26 cellular contexts compared by ENCODE assay signal in the genomic region with DNA sequence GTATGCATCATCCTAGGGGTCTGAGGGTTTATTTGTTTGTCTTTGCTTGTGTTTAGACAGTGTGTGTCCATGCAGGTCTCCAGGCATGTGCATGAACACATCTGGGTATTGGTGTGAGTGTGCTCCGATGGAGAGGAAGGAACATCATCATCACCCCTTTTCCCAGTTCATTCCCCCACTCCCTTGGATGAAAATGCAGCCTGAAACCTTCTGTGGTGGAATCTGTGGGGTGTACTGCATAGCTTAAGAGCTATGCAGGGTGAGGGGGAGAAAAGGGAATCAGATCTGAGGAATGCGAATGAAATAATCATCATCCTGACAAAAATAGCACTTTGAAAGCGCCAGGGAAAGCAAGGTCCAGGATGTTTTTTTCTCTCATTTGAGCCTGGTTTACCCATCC.
A peak's percentile ranks its signal among the peaks of the same experiment; 100 is the strongest.
DNase-seq lines count a peak whose midpoint lies in the region; ATAC-seq and TF ChIP-seq lines count a peak whose summit lies in the region.
"Had no signal": no experiment of that assay in that cellular context is flagged by ENCODE, and none has a peak within 500 bp of the region (broad histone marks: within the 10 kb centered on the region; RNA-seq: fewer than 3 reads in every experiment).

No MANE protein-coding gene starts in this region.

- intact Hi-C loops in CD4-positive, alpha-beta T cell (cut with DNase I, micrococcal nuclease) = no loop called here
- intact Hi-C loops in activated CD4-positive, alpha-beta T cell treated with anti-CD3 and anti-CD28 coated beads for 36 hours (cut with DNase I, micrococcal nuclease) = no loop called here

- no peak for DNase-seq in activated naive CD8-positive, alpha-beta T cell treated with anti-CD3 and anti-CD28 coated beads for 36 hours
- DNase-seq in amniotic epithelial cell (ENCODE audit: low read depth) (peak; percentile 76), iris pigment epithelial cell (ENCODE audit: low read depth) (peak; percentile 44), mesenteric fat pad (ENCODE audit: low spot score) (no peak), NCI-H69 (lab: John Stamatoyannopoulos, UW) (no peak)
- DNase-seq in CD4-positive, alpha-beta T cell = no peak
- DNase-seq in activated CD4-positive, alpha-beta T cell treated with anti-CD3 and anti-CD28 coated beads for 36 hours = no peak
- DNase-seq: activated CD4-positive, alpha-beta T cell treated with anti-CD3 and anti-CD28 coated beads, Interleukin-2, amount 50 U/mL, for 1 hour; activated CD8-positive, alpha-beta memory T cell treated with anti-CD3 and anti-CD28 coated beads, Interleukin-2, amount 50 U/mL, for 48 hours; anterior cingulate cortex; cerebellar nuclear complex; H7; mammary epithelial cell; NCI-H1436 treated with DMSO at 0.1 percent for 48 hours; NCI-H2171; NCI-H526 treated with DMSO at 0.1 percent for 48 hours; retina; RPMI8226; stimulated activated CD4-positive, alpha-beta T cell treated with anti-CD3 and anti-CD28 coated beads, Interleukin-4, amount 100 ng/mL, for 4 hours; tibial artery; WERI-Rb-1 had no signal

- H3K36me3 Mint-ChIP-seq in activated naive CD8-positive, alpha-beta T cell = no peaks in the 10 kb centered on the region
- no peaks in the 10 kb centered on the region for H3K36me3 Mint-ChIP-seq in activated naive CD8-positive, alpha-beta T cell treated with anti-CD3 and anti-CD28 coated beads for 36 hours
- no peaks in the 10 kb centered on the region for H3K36me3 Mint-ChIP-seq in CD4-positive, alpha-beta T cell (ENCODE audit: low read depth)
- no peaks in the 10 kb centered on the region for H3K36me3 Mint-ChIP-seq in activated CD4-positive, alpha-beta T cell treated with anti-CD3 and anti-CD28 coated beads for 36 hours (ENCODE audit: low read depth)

- no peak overlapping the region for H3K27ac Mint-ChIP-seq in activated naive CD8-positive, alpha-beta T cell
- no peak overlapping the region for H3K27ac Mint-ChIP-seq in activated naive CD8-positive, alpha-beta T cell treated with anti-CD3 and anti-CD28 coated beads for 36 hours
- no peak overlapping the region for H3K27ac Mint-ChIP-seq in CD4-positive, alpha-beta T cell
- H3K27ac Mint-ChIP-seq in activated CD4-positive, alpha-beta T cell treated with anti-CD3 and anti-CD28 coated beads for 36 hours = no peak overlapping the region
- H3K27ac Mint-ChIP-seq: stimulated activated naive CD8-positive, alpha-beta T cell treated with anti-CD3 and anti-CD28 coated beads, Interleukin-15, Interleukin-2, amounts not matched to agents 100 ng/mL and 50 ng/mL, for 24 hours; T-helper 2 cell treated with Interferon-gamma antibody and Interleukin-4, amounts not matched to agents 5 μg/mL and 100 μg/mL, for 36 hours had no signal

- H3K27ac ChIP-seq in CD4-positive, alpha-beta T cell (ENCODE audit: low read depth, low read length) = no peak overlapping the region
- H3K27ac ChIP-seq: BLaER1 treated with 17β-estradiol and CSF1 and Interleukin-3, amounts not matched to agents 10 nM and 100 nM; gastroesophageal sphincter; tibial artery; WERI-Rb-1 had no signal

- ATAC-seq in CD4-positive, alpha-beta T cell (ENCODE audit: poor library complexity) = no peak
- ATAC-seq in activated CD4-positive, alpha-beta T cell treated with anti-CD3 and anti-CD28 coated beads for 36 hours = no peak
- ATAC-seq: gastroesophageal sphincter had no signal

- H3K9me3 ChIP-seq in CD4-positive, alpha-beta T cell (ENCODE audit: control insufficient read depth, low read length) = no peaks in the 10 kb centered on the region
- H3K9me3 ChIP-seq: gastroesophageal sphincter, tibial artery had no signal

- H3K27me3 ChIP-seq in CD4-positive, alpha-beta T cell (ENCODE audit: control insufficient read depth, insufficient read depth, low read length) = no peaks in the 10 kb centered on the region
- H3K27me3 ChIP-seq: BLaER1 treated with 17β-estradiol and CSF1 and Interleukin-3, amounts not matched to agents 10 nM and 100 nM; tibial artery had no signal

- POLR2A ChIA-PET in CD4-positive, alpha-beta T cell (lab: Charles Lee) = no interaction called here
- POLR2A ChIA-PET in activated CD4-positive, alpha-beta T cell treated with anti-CD3 and anti-CD28 coated beads for 36 hours (lab: Charles Lee) = no interaction called here

- CTCF ChIA-PET in CD4-positive, alpha-beta T cell (lab: Charles Lee) = no interaction called here
- CTCF ChIA-PET in activated CD4-positive, alpha-beta T cell treated with anti-CD3 and anti-CD28 coated beads for 36 hours (lab: Charles Lee) = interaction anchor here (0.7 kb wide), 1 partner anchor 202 kb away, joined by 3 read pairs; no protein-coding TSS in a partner anchor

- no peak for TF ChIP-seq CTCF in CD4-positive, alpha-beta T cell (IDR thresholded peaks at IDR 0.05)

- H3K4me3 Mint-ChIP-seq in activated naive CD8-positive, alpha-beta T cell = peak overlapping the region; percentile 36
- H3K4me3 Mint-ChIP-seq in activated naive CD8-positive, alpha-beta T cell treated with anti-CD3 and anti-CD28 coated beads for 36 hours = no peak overlapping the region
- no peak overlapping the region for H3K4me3 Mint-ChIP-seq in CD4-positive, alpha-beta T cell
- no peak overlapping the region for H3K4me3 Mint-ChIP-seq in activated CD4-positive, alpha-beta T cell treated with anti-CD3 and anti-CD28 coated beads for 36 hours
- H3K4me3 Mint-ChIP-seq: stimulated activated naive CD8-positive, alpha-beta T cell treated with anti-CD3 and anti-CD28 coated beads, Interleukin-15, Interleukin-2, amounts not matched to agents 100 ng/mL and 50 ng/mL, for 24 hours had no signal

- H3K27me3 Mint-ChIP-seq in activated naive CD8-positive, alpha-beta T cell = peaks cover 2% of the 10 kb centered on the region
- H3K27me3 Mint-ChIP-seq in activated naive CD8-positive, alpha-beta T cell treated with anti-CD3 and anti-CD28 coated beads for 36 hours = no peaks in the 10 kb centered on the region
- no peaks in the 10 kb centered on the region for H3K27me3 Mint-ChIP-seq in CD4-positive, alpha-beta T cell
- H3K27me3 Mint-ChIP-seq in activated CD4-positive, alpha-beta T cell treated with anti-CD3 and anti-CD28 coated beads for 36 hours = peaks cover 2% of the 10 kb centered on the region
- H3K27me3 Mint-ChIP-seq: stimulated activated naive CD8-positive, alpha-beta T cell treated with anti-CD3 and anti-CD28 coated beads, Interleukin-15, Interleukin-2, amounts not matched to agents 100 ng/mL and 50 ng/mL, for 24 hours had no signal

- peaks cover 15% of the 10 kb centered on the region for H3K4me1 Mint-ChIP-seq in activated naive CD8-positive, alpha-beta T cell (ENCODE audit: low read depth)
- peaks cover 9% of the 10 kb centered on the region for H3K4me1 Mint-ChIP-seq in activated naive CD8-positive, alpha-beta T cell treated with anti-CD3 and anti-CD28 coated beads for 36 hours
- peaks cover 12% of the 10 kb centered on the region for H3K4me1 Mint-ChIP-seq in CD4-positive, alpha-beta T cell (ENCODE audit: low read depth)
- H3K4me1 Mint-ChIP-seq in activated CD4-positive, alpha-beta T cell treated with anti-CD3 and anti-CD28 coated beads for 36 hours = peaks cover 9% of the 10 kb centered on the region

- H3K9me3 Mint-ChIP-seq in activated naive CD8-positive, alpha-beta T cell (ENCODE audit: low read depth) = no peaks in the 10 kb centered on the region
- no peaks in the 10 kb centered on the region for H3K9me3 Mint-ChIP-seq in activated naive CD8-positive, alpha-beta T cell treated with anti-CD3 and anti-CD28 coated beads for 36 hours
- no peaks in the 10 kb centered on the region for H3K9me3 Mint-ChIP-seq in CD4-positive, alpha-beta T cell
- peaks cover 1% of the 10 kb centered on the region for H3K9me3 Mint-ChIP-seq in activated CD4-positive, alpha-beta T cell treated with anti-CD3 and anti-CD28 coated beads for 36 hours (ENCODE audit: low read depth)
- H3K9me3 Mint-ChIP-seq: stimulated activated naive CD8-positive, alpha-beta T cell treated with anti-CD3 and anti-CD28 coated beads, Interleukin-15, Interleukin-2, amounts not matched to agents 100 ng/mL and 50 ng/mL, for 24 hours; T-helper 2 cell treated with Interferon-gamma antibody and Interleukin-4, amounts not matched to agents 5 μg/mL and 100 μg/mL, for 36 hours had no signal

Comparison
In these comparisons a context has a peak if more than half of its experiments do, and no peak if none do; other contexts are left out.
1. DNase-seq: peak in amniotic epithelial cell (single experiment) and iris pigment epithelial cell (single experiment); none in activated naive CD8-positive, alpha-beta T cell treated with anti-CD3 and anti-CD28 coated beads for 36 hours (single experiment), CD4-positive, alpha-beta T cell (0 of 10), mesenteric fat pad (single experiment), NCI-H69 (single experiment) and activated CD4-positive, alpha-beta T cell treated with anti-CD3 and anti-CD28 coated beads for 36 hours (single experiment).